ENCODE assay signal across 14 cellular contexts in genomic region chr12:48965447-48965846, GRCh38. TPM values are rescaled to one million over a fixed set of nuclear protein-coding genes. Genes with fewer than 3 reads are reported as not detected.
A peak's percentile ranks its signal among the peaks of the same experiment; 100 is the strongest.
DNase-seq lines count a peak whose midpoint lies in the region; ATAC-seq and TF ChIP-seq lines count a peak whose summit lies in the region.
"Had no signal": no experiment of that assay in that cellular context is flagged by ENCODE, and none has a peak within 500 bp of the region (broad histone marks: within the 10 kb centered on the region; RNA-seq: fewer than 3 reads in every experiment).

No MANE protein-coding gene starts in this region.

- H3K4me1 Mint-ChIP-seq in activated naive CD8-positive, alpha-beta T cell treated with anti-CD3 and anti-CD28 coated beads, Interleukin-2, amount 50 U/mL, for 24 hours: peaks cover 22% of the 10 kb centered on the region
- peaks cover 14% of the 10 kb centered on the region for H3K4me1 Mint-ChIP-seq in activated naive CD8-positive, alpha-beta T cell treated with anti-CD3 and anti-CD28 coated beads for 36 hours
- peaks cover 8% of the 10 kb centered on the region for H3K4me1 Mint-ChIP-seq in type B pancreatic cell (ENCODE audit: unreplicated experiment)

- no peaks in the 10 kb centered on the region for H3K36me3 ChIP-seq in SJCRH30
- H3K36me3 ChIP-seq: left lung, stomach had no signal

- H3K27me3 Mint-ChIP-seq in activated naive CD8-positive, alpha-beta T cell treated with anti-CD3 and anti-CD28 coated beads, Interleukin-2, amount 50 U/mL, for 24 hours: peaks cover 37% of the 10 kb centered on the region
- H3K27me3 Mint-ChIP-seq in activated naive CD8-positive, alpha-beta T cell treated with anti-CD3 and anti-CD28 coated beads for 36 hours: peaks cover 9% of the 10 kb centered on the region
- H3K27me3 Mint-ChIP-seq in type B pancreatic cell: peaks cover 57% of the 10 kb centered on the region
- H3K27me3 Mint-ChIP-seq: CD4-positive, alpha-beta memory T cell had no signal

- H3K27ac ChIP-seq in SJCRH30: no peak overlapping the region
- H3K27ac ChIP-seq: left lung, stomach had no signal

- peak; percentile 55 for TF ChIP-seq CTCF in foreskin fibroblast (IDR thresholded peaks at IDR 0.05; ENCODE audit: low read depth, low read length)
- TF ChIP-seq CTCF in type B pancreatic cell (conservative IDR thresholded peaks at IDR 0.05): peak; percentile 32

- H3K36me3 Mint-ChIP-seq in activated naive CD8-positive, alpha-beta T cell treated with anti-CD3 and anti-CD28 coated beads, Interleukin-2, amount 50 U/mL, for 24 hours (ENCODE audit: low read depth): no peaks in the 10 kb centered on the region
- H3K36me3 Mint-ChIP-seq in activated naive CD8-positive, alpha-beta T cell treated with anti-CD3 and anti-CD28 coated beads for 36 hours: no peaks in the 10 kb centered on the region
- H3K36me3 Mint-ChIP-seq in type B pancreatic cell: no peaks in the 10 kb centered on the region
- H3K36me3 Mint-ChIP-seq: CD4-positive, alpha-beta memory T cell had no signal

- H3K27ac Mint-ChIP-seq in activated naive CD8-positive, alpha-beta T cell treated with anti-CD3 and anti-CD28 coated beads, Interleukin-2, amount 50 U/mL, for 24 hours: no peak overlapping the region
- no peak overlapping the region for H3K27ac Mint-ChIP-seq in activated naive CD8-positive, alpha-beta T cell treated with anti-CD3 and anti-CD28 coated beads for 36 hours
- H3K27ac Mint-ChIP-seq in type B pancreatic cell: no peak overlapping the region
- H3K27ac Mint-ChIP-seq: T-helper 1 cell treated with Interleukin-12 subunit alpha and Interleukin-12 subunit beta and Interleukin-4 antibody, amounts not matched to agents 30 μg/mL and 1 μg/mL, for 36 hours had no signal

- H3K9me3 Mint-ChIP-seq in activated naive CD8-positive, alpha-beta T cell treated with anti-CD3 and anti-CD28 coated beads, Interleukin-2, amount 50 U/mL, for 24 hours: no peaks in the 10 kb centered on the region
- no peaks in the 10 kb centered on the region for H3K9me3 Mint-ChIP-seq in activated naive CD8-positive, alpha-beta T cell treated with anti-CD3 and anti-CD28 coated beads for 36 hours
- no peaks in the 10 kb centered on the region for H3K9me3 Mint-ChIP-seq in type B pancreatic cell
- H3K9me3 Mint-ChIP-seq: activated T-cell treated with anti-CD3 and anti-CD28 coated beads, Interleukin-2, amount 50 U/mL, for 4 hours; CD4-positive, alpha-beta memory T cell; T-helper 1 cell treated with Interleukin-12 subunit alpha and Interleukin-12 subunit beta and Interleukin-4 antibody, amounts not matched to agents 30 μg/mL and 1 μg/mL, for 36 hours had no signal

- H3K4me3 ChIP-seq in SJCRH30: no peak overlapping the region
- no peak overlapping the region for H3K4me3 ChIP-seq in foreskin fibroblast (ENCODE audit: low read depth in 1 of 2, low read length in 2 of 2)
- H3K4me3 ChIP-seq: left lung, stomach had no signal

- no peak overlapping the region for H3K4me3 Mint-ChIP-seq in activated naive CD8-positive, alpha-beta T cell treated with anti-CD3 and anti-CD28 coated beads, Interleukin-2, amount 50 U/mL, for 24 hours
- H3K4me3 Mint-ChIP-seq in activated naive CD8-positive, alpha-beta T cell treated with anti-CD3 and anti-CD28 coated beads for 36 hours: no peak overlapping the region
- H3K4me3 Mint-ChIP-seq in type B pancreatic cell: no peak overlapping the region
- H3K4me3 Mint-ChIP-seq: activated T-cell treated with anti-CD3 and anti-CD28 coated beads, Interleukin-2, amount 50 U/mL, for 4 hours; CD4-positive, alpha-beta memory T cell; T-helper 1 cell treated with Interleukin-12 subunit alpha and Interleukin-12 subunit beta and Interleukin-4 antibody, amounts not matched to agents 30 μg/mL and 1 μg/mL, for 36 hours had no signal

- peak; percentile 44 for ATAC-seq in activated naive CD8-positive, alpha-beta T cell treated with anti-CD3 and anti-CD28 coated beads, Interleukin-2, amount 50 U/mL, for 24 hours
- ATAC-seq in HG02798 (IDR thresholded peaks at IDR 0.05; ENCODE audit: poor library complexity, unreplicated experiment): no peak
- ATAC-seq: left lung had no signal

- no peaks in the 10 kb centered on the region for H3K9me3 ChIP-seq in SJCRH30 (replicated peaks)
- H3K9me3 ChIP-seq: left lung, stomach had no signal

- peaks cover 18% of the 10 kb centered on the region for H3K4me1 ChIP-seq in SJCRH30

- no peaks in the 10 kb centered on the region for H3K27me3 ChIP-seq in SJCRH30

- DNase-seq in activated naive CD8-positive, alpha-beta T cell treated with anti-CD3 and anti-CD28 coated beads, Interleukin-2, amount 50 U/mL, for 24 hours: no peak
- DNase-seq in activated naive CD8-positive, alpha-beta T cell treated with anti-CD3 and anti-CD28 coated beads for 36 hours: no peak
- DNase-seq in SJCRH30 (peak; percentile 46 to 75), foreskin fibroblast (peak in 1 of 2 donors; percentile 62), type B pancreatic cell (ENCODE audit: extremely low spot score, unreplicated experiment) (no peak), hypothalamus (lab: John Stamatoyannopoulos, UW) (no peak), putamen (ENCODE audit: low spot score) (no peak)
- DNase-seq: activated T-cell treated with anti-CD3 and anti-CD28 coated beads, Interleukin-2, amount 50 U/mL, for 4 hours; CD4-positive, alpha-beta memory T cell; effector CD4-positive, alpha-beta T cell; left lung; stomach had no signal

RNA-seq across cellular contexts. Expression of gene WNT10B, which starts 6.1 kb away (rescaled TPM):
- total RNA-seq in activated naive CD8-positive, alpha-beta T cell treated with anti-CD3 and anti-CD28 coated beads for 36 hours: under 1 TPM; 0.24 to 0.39 TPM
- total RNA-seq in SJCRH30 (2014; rRNA removed; shearing (Covaris generic)): 2.8 and 3.0 TPM in 2 replicates
- total RNA-seq in type B pancreatic cell (ENCODE audit: low replicate concordance): 6.2 and 6.3 TPM in 2 replicates

RNA-seq across cellular contexts. Expression of gene ARF3, which starts 8.2 kb away (rescaled TPM):
- 10 to 100 TPM; 81.8 to 82.5 TPM for total RNA-seq in activated naive CD8-positive, alpha-beta T cell treated with anti-CD3 and anti-CD28 coated beads for 36 hours
- total RNA-seq in SJCRH30 (2014; rRNA removed; shearing (Covaris generic)): 80.9 and 82.1 TPM in 2 replicates
- total RNA-seq in type B pancreatic cell (ENCODE audit: low replicate concordance): 161 and 168 TPM in 2 replicates

RNA-seq across cellular contexts. Expression of gene WNT1, which starts 12.7 kb away (rescaled TPM):
- total RNA-seq in activated naive CD8-positive, alpha-beta T cell treated with anti-CD3 and anti-CD28 coated beads for 36 hours: not detected
- not detected in 2 replicates for total RNA-seq in SJCRH30 (2014; rRNA removed; shearing (Covaris generic))
- total RNA-seq in type B pancreatic cell (ENCODE audit: low replicate concordance): 28.9 TPM in 1 of 2 replicates, not detected in the other
- total RNA-seq: activated T-cell treated with anti-CD3 and anti-CD28 coated beads, Interleukin-2, amount 50 U/mL, for 4 hours; left lung; stomach had no signal

RNA-seq across cellular contexts. Expression of gene DDN, which starts 33.7 kb away (rescaled TPM):
- total RNA-seq in activated naive CD8-positive, alpha-beta T cell treated with anti-CD3 and anti-CD28 coated beads for 36 hours: 1 to 10 TPM; 1.3 to 1.4 TPM
- total RNA-seq in SJCRH30 (2014; rRNA removed; shearing (Covaris generic)): 5.0 and 5.5 TPM in 2 replicates
- total RNA-seq in type B pancreatic cell (ENCODE audit: low replicate concordance): 0.45 and 8.8 TPM in 2 replicates
- total RNA-seq: CD4-positive, alpha-beta memory T cell had no signal

RNA-seq across cellular contexts. Expression of gene FKBP11, which starts 40.2 kb away (rescaled TPM):
- total RNA-seq in activated naive CD8-positive, alpha-beta T cell treated with anti-CD3 and anti-CD28 coated beads for 36 hours: 100 to 1,000 TPM in 1 of 2 experiments, 10 to 100 TPM in 1; 97.4 to 104 TPM
- 6.5 and 8.6 TPM in 2 replicates for total RNA-seq in SJCRH30 (2014; rRNA removed; shearing (Covaris generic))
- total RNA-seq in type B pancreatic cell (ENCODE audit: low replicate concordance): 44.6 and 56.3 TPM in 2 replicates

Comparison
In these comparisons a context has a peak if more than half of its experiments do, and no peak if none do; other contexts are left out.
1. DNase-seq: peak in SJCRH30 (2 of 2); none in activated naive CD8-positive, alpha-beta T cell treated with anti-CD3 and anti-CD28 coated beads, Interleukin-2, amount 50 U/mL, for 24 hours (single experiment), activated naive CD8-positive, alpha-beta T cell treated with anti-CD3 and anti-CD28 coated beads for 36 hours (single experiment), type B pancreatic cell (single experiment), hypothalamus (0 of 51) and putamen (single experiment).